ENCODE assay signal across 1 cellular context in the genomic region with DNA sequence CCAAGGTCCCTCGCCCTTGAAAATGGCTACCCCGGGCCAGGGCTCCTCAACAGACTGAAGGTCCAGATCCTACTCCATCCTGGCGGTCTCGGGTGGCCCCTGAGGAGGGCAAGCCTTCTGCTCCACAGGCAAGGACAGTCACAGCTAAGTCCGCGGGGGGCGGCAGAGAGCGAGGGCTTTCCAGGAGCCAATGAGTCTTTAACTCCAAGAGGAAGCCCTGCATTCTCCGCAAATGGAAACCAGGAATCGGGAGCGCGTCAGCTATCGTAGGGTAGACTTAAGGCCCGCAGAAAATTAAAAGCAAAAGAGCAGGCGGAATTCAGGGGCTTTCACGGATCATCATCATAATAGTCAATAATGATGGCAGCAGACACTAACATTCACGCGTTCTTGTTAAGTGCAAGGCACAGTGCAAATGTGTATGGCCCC.
TF ChIP-seq lines count a peak whose summit lies in the region.

No MANE protein-coding gene starts in this region.

TF ChIP-seq in H1, 55 proteins besides CTCF, POLR2A, EP300 and RAD21 (continued from another document):
- TF ChIP-seq HDAC2 (IDR thresholded peaks at IDR 0.05; ENCODE audit: borderline replicate concordance in 1 of 2, low read depth in 2 of 2, low read length in 2 of 2) (no peak), YY1 (IDR thresholded peaks at IDR 0.05; ENCODE audit: low read depth, low read length) (peak; percentile 58; the same call in 1 of the 2 replicates), ZNF274 (IDR thresholded peaks at IDR 0.05; ENCODE audit: borderline replicate concordance, extremely low read depth, low read length) (no peak), GABPA (IDR thresholded peaks at IDR 0.05; ENCODE audit: borderline replicate concordance, insufficient read depth, low read length) (no peak), SP2 (IDR thresholded peaks at IDR 0.05; ENCODE audit: low read length) (no peak), KDM4A (IDR thresholded peaks at IDR 0.05; ENCODE audit: low read depth, low read length, severe bottlenecking) (no peak), CHD1 (IDR thresholded peaks at IDR 0.05; ENCODE audit: low read depth, low read length) (no peak), BRCA1 (IDR thresholded peaks at IDR 0.05; ENCODE audit: low read depth, low read length) (no peak), SIRT6 (IDR thresholded peaks at IDR 0.05; ENCODE audit: low read length) (no peak)
- TF ChIP-seq, protein P1, sequence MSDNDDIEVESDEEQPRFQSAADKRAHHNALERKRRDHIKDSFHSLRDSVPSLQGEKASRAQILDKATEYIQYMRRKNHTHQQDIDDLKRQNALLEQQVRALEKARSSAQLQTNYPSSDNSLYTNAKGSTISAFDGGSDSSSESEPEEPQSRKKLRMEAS (IDR thresholded peaks at IDR 0.05): peak; percentile 46; the same call in 1 of the 2 replicates
- TF ChIP-seq, protein P2, sequence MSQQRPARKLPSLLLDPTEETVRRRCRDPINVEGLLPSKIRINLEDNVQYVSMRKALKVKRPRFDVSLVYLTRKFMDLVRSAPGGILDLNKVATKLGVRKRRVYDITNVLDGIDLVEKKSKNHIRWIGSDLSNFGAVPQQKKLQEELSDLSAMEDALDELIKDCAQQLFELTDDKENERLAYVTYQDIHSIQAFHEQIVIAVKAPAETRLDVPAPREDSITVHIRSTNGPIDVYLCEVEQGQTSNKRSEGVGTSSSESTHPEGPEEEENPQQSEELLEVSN (IDR thresholded peaks at IDR 0.05): no peak
TF ChIP-seq in H1: peak in this region for 5.
